ENCODE assay signal across 1 cellular context in the genomic region with DNA sequence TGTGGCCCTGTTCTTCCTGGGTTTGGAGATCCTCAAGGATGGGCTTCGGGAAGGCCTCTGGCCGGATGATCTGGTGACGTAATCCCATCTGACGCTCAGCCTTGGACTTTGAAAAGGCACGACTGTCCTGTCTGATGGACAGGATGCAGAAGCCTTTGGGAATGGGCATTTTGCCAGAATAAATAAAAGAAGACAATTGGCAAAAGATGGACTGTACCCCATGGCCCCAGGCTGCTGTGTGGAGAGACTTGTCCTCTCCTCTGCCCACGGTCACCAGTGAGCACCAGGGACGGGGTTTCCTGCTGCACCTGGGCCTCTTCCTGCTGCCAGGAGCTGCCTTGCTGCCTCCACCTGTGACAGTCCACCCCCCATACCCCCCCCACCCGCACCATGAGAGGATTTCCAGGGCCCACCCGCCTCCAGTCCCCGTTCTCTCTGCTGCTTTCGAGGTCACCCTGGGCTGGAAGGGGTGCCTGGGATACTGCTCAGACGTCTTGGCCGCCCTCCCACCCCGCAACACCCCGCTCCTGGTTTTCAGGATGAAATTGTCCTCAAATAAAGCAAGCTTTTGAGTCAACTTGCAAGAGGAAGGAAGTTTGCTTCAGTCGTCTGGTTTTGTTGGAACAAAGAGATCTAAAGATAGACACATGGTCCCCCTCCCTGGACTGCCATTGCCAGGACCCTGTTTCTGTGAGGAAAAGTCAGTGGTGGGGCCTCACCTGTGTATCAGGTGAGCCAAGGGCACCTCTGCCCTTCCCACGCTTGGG.
TF ChIP-seq lines count a peak whose summit lies in the region.

No MANE protein-coding gene starts in this region.

TF ChIP-seq in HepG2, 621 proteins besides CTCF, POLR2A, EP300 and RAD21 (continued from another document):
- TF ChIP-seq, protein P1, sequence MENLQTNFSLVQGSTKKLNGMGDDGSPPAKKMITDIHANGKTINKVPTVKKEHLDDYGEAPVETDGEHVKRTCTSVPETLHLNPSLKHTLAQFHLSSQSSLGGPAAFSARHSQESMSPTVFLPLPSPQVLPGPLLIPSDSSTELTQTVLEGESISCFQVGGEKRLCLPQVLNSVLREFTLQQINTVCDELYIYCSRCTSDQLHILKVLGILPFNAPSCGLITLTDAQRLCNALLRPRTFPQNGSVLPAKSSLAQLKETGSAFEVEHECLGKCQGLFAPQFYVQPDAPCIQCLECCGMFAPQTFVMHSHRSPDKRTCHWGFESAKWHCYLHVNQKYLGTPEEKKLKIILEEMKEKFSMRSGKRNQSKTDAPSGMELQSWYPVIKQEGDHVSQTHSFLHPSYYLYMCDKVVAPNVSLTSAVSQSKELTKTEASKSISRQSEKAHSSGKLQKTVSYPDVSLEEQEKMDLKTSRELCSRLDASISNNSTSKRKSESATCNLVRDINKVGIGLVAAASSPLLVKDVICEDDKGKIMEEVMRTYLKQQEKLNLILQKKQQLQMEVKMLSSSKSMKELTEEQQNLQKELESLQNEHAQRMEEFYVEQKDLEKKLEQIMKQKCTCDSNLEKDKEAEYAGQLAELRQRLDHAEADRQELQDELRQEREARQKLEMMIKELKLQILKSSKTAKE (CRISPR knock-in tag; IDR thresholded peaks at IDR 0.05; ENCODE audit: borderline replicate concordance) = peak; percentile 84
- TF ChIP-seq ZNF746 (CRISPR knock-in tag; IDR thresholded peaks at IDR 0.05) (peak; percentile 79), MAZ (IDR thresholded peaks at IDR 0.05; ENCODE audit: borderline replicate concordance, low read depth, low read length) (no peak), MAZ (CRISPR knock-in tag; IDR thresholded peaks at IDR 0.05; ENCODE audit: low read depth) (peak; percentile 8; the same call in 1 of the 2 replicates), HIVEP1 (CRISPR knock-in tag; IDR thresholded peaks at IDR 0.05) (peak; percentile 45; the same call in 1 of the 2 replicates), ZNF558 (CRISPR knock-in tag; IDR thresholded peaks at IDR 0.05; ENCODE audit: borderline replicate concordance) (no peak), SAFB2 (CRISPR knock-in tag; IDR thresholded peaks at IDR 0.05; ENCODE audit: borderline replicate concordance, low read depth) (no peak), YEATS2 (CRISPR knock-in tag; IDR thresholded peaks at IDR 0.05; ENCODE audit: borderline replicate concordance) (peak; percentile 40; the same call in 1 of the 2 replicates), JUND (CRISPR knock-in tag; IDR thresholded peaks at IDR 0.05) (peak; percentile 93), HDAC6 (IDR thresholded peaks at IDR 0.05; ENCODE audit: low read depth, low read length) (no peak), NFKB2 (CRISPR knock-in tag; IDR thresholded peaks at IDR 0.05; ENCODE audit: borderline replicate concordance) (peak; percentile 32; the same call in 1 of the 2 replicates), GATAD1 (CRISPR knock-in tag; IDR thresholded peaks at IDR 0.05) (peak; percentile 59; the same call in 1 of the 2 replicates), NCOA1 (CRISPR knock-in tag; IDR thresholded peaks at IDR 0.05) (0 out of 2 replicates have a peak, but pooled peaks have one; percentile 61)
- TF ChIP-seq, protein P2, sequence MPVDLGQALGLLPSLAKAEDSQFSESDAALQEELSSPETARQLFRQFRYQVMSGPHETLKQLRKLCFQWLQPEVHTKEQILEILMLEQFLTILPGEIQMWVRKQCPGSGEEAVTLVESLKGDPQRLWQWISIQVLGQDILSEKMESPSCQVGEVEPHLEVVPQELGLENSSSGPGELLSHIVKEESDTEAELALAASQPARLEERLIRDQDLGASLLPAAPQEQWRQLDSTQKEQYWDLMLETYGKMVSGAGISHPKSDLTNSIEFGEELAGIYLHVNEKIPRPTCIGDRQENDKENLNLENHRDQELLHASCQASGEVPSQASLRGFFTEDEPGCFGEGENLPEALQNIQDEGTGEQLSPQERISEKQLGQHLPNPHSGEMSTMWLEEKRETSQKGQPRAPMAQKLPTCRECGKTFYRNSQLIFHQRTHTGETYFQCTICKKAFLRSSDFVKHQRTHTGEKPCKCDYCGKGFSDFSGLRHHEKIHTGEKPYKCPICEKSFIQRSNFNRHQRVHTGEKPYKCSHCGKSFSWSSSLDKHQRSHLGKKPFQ (CRISPR knock-in tag; IDR thresholded peaks at IDR 0.05; ENCODE audit: insufficient replicate concordance) = no peak
- TF ChIP-seq, protein P3, sequence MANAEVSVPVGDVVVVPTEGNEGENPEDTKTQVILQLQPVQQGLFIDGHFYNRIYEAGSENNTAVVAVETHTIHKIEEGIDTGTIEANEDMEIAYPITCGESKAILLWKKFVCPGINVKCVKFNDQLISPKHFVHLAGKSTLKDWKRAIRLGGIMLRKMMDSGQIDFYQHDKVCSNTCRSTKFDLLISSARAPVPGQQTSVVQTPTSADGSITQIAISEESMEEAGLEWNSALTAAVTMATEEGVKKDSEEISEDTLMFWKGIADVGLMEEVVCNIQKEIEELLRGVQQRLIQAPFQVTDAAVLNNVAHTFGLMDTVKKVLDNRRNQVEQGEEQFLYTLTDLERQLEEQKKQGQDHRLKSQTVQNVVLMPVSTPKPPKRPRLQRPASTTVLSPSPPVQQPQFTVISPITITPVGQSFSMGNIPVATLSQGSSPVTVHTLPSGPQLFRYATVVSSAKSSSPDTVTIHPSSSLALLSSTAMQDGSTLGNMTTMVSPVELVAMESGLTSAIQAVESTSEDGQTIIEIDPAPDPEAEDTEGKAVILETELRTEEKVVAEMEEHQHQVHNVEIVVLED (CRISPR knock-in tag; IDR thresholded peaks at IDR 0.05; ENCODE audit: borderline replicate concordance) = peak; percentile 34; the same call in 1 of the 2 replicates
- TF ChIP-seq, protein P4, sequence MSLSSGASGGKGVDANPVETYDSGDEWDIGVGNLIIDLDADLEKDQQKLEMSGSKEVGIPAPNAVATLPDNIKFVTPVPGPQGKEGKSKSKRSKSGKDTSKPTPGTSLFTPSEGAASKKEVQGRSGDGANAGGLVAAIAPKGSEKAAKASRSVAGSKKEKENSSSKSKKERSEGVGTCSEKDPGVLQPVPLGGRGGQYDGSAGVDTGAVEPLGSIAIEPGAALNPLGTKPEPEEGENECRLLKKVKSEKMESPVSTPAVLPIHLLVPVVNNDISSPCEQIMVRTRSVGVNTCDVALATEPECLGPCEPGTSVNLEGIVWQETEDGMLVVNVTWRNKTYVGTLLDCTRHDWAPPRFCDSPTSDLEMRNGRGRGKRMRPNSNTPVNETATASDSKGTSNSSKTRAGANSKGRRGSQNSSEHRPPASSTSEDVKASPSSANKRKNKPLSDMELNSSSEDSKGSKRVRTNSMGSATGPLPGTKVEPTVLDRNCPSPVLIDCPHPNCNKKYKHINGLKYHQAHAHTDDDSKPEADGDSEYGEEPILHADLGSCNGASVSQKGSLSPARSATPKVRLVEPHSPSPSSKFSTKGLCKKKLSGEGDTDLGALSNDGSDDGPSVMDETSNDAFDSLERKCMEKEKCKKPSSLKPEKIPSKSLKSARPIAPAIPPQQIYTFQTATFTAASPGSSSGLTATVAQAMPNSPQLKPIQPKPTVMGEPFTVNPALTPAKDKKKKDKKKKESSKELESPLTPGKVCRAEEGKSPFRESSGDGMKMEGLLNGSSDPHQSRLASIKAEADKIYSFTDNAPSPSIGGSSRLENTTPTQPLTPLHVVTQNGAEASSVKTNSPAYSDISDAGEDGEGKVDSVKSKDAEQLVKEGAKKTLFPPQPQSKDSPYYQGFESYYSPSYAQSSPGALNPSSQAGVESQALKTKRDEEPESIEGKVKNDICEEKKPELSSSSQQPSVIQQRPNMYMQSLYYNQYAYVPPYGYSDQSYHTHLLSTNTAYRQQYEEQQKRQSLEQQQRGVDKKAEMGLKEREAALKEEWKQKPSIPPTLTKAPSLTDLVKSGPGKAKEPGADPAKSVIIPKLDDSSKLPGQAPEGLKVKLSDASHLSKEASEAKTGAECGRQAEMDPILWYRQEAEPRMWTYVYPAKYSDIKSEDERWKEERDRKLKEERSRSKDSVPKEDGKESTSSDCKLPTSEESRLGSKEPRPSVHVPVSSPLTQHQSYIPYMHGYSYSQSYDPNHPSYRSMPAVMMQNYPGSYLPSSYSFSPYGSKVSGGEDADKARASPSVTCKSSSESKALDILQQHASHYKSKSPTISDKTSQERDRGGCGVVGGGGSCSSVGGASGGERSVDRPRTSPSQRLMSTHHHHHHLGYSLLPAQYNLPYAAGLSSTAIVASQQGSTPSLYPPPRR (CRISPR knock-in tag; IDR thresholded peaks at IDR 0.05; ENCODE audit: borderline replicate concordance) = peak; percentile 79
- TF ChIP-seq, protein P5, sequence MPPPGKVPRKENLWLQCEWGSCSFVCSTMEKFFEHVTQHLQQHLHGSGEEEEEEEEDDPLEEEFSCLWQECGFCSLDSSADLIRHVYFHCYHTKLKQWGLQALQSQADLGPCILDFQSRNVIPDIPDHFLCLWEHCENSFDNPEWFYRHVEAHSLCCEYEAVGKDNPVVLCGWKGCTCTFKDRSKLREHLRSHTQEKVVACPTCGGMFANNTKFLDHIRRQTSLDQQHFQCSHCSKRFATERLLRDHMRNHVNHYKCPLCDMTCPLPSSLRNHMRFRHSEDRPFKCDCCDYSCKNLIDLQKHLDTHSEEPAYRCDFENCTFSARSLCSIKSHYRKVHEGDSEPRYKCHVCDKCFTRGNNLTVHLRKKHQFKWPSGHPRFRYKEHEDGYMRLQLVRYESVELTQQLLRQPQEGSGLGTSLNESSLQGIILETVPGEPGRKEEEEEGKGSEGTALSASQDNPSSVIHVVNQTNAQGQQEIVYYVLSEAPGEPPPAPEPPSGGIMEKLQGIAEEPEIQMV (CRISPR knock-in tag; IDR thresholded peaks at IDR 0.05; ENCODE audit: low read depth) = no peak
- TF ChIP-seq, protein P6, sequence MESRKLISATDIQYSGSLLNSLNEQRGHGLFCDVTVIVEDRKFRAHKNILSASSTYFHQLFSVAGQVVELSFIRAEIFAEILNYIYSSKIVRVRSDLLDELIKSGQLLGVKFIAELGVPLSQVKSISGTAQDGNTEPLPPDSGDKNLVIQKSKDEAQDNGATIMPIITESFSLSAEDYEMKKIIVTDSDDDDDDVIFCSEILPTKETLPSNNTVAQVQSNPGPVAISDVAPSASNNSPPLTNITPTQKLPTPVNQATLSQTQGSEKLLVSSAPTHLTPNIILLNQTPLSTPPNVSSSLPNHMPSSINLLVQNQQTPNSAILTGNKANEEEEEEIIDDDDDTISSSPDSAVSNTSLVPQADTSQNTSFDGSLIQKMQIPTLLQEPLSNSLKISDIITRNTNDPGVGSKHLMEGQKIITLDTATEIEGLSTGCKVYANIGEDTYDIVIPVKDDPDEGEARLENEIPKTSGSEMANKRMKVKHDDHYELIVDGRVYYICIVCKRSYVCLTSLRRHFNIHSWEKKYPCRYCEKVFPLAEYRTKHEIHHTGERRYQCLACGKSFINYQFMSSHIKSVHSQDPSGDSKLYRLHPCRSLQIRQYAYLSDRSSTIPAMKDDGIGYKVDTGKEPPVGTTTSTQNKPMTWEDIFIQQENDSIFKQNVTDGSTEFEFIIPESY (CRISPR knock-in tag; IDR thresholded peaks at IDR 0.05) = peak; percentile 52
